In genomic region chr4:153418581-153418980, GRCh38 we compare ENCODE assay signal across 16 cellular contexts. TPM values are rescaled to one million over a fixed set of nuclear protein-coding genes. Genes with fewer than 3 reads are reported as not detected.
DNase-seq lines count a peak whose midpoint lies in the region; ATAC-seq, FAIRE-seq and TF ChIP-seq lines count a peak whose summit lies in the region.
"Had no signal": no experiment of that assay in that cellular context is flagged by ENCODE, and none has a peak within 500 bp of the region (broad histone marks: within the 10 kb centered on the region; RNA-seq: fewer than 3 reads in every experiment).

No MANE protein-coding gene starts in this region.

- intact Hi-C loops in K562 (cut with micrococcal nuclease), result no loop called here

- no peak for ATAC-seq in K562
- no peak for ATAC-seq in memory B cell (ENCODE audit: low read depth)
- no peak for ATAC-seq in GM18519 (IDR thresholded peaks at IDR 0.05; ENCODE audit: low FRiP score, unreplicated experiment)
- no peak for ATAC-seq in GM21526 (IDR thresholded peaks at IDR 0.05; ENCODE audit: low FRiP score, unreplicated experiment)
- ATAC-seq in HG03159 (IDR thresholded peaks at IDR 0.05; ENCODE audit: unreplicated experiment), result no peak
- ATAC-seq: effector memory CD8-positive, alpha-beta T cell; left cardiac atrium had no signal

- BruUV-seq in K562 (replicated peaks; lab: Mats Ljungman, UMichigan), result TSS peak; percentile 32

- H3K9ac ChIP-seq in HUES6 (ENCODE audit: low read length), result no peak overlapping the region
- no peak overlapping the region for H3K9ac ChIP-seq in K562 (ENCODE audit: insufficient read depth in 1 of 2, low read depth in 2 of 2, low read length in 2 of 2)
- H3K9ac ChIP-seq: BLaER1 had no signal

- H3K9me1 ChIP-seq in K562 (ENCODE audit: control insufficient read depth, insufficient read depth, low read length), result no peaks in the 10 kb centered on the region

- H3K4me1 ChIP-seq in DOHH2 (ENCODE audit: control insufficient read depth, low read length) (peaks cover 90% of the 10 kb centered on the region), HUES6 (ENCODE audit: control insufficient read depth, insufficient read depth, low read length) (peaks cover 15% of the 10 kb centered on the region; the same call in 1 of the 2 replicates), K562 (replicated peaks in 1 of 2; ENCODE audit: control insufficient read depth in 2 of 2, insufficient read depth in 2 of 2, low read length in 2 of 2) (no peaks in the 10 kb centered on the region; a peak in 1 of 5 replicates)

- POLR2A ChIA-PET in K562 (lab: Yijun Ruan, JAX), result interaction anchor here (1.4 kb wide), 1 partner anchor 9 kb away, joined by 4 read pairs; no protein-coding TSS in a partner anchor

- no peak overlapping the region for H3K4me3 Mint-ChIP-seq in memory B cell
- H3K4me3 Mint-ChIP-seq: brain; effector memory CD8-positive, alpha-beta T cell had no signal

- CTCF ChIA-PET in K562 (lab: Yijun Ruan, JAX; ENCODE audit: low intra/inter-chr PET ratio), result no interaction called here

- no peak overlapping the region for H2AFZ ChIP-seq in K562 (ENCODE audit: low read depth, low read length)

- DNase-seq in K562 (ENCODE audit: extremely low read depth in 1 of 4, low spot score in 3 of 4) (no peak), memory B cell (ENCODE audit: low spot score in 2 of 2) (no peak), DMS53 (lab: John Stamatoyannopoulos, UW) (no peak)
- DNase-seq: activated CD8-positive, alpha-beta memory T cell treated with anti-CD3 and anti-CD28 coated beads for 24 hours; activated naive CD4-positive, alpha-beta T cell; effector memory CD8-positive, alpha-beta T cell; left cardiac atrium; retina had no signal

- peaks cover 34% of the 10 kb centered on the region for H3F3A ChIP-seq in DOHH2 (ENCODE audit: control insufficient read depth, insufficient read depth)

- peaks cover 13% of the 10 kb centered on the region for H3K4me1 Mint-ChIP-seq in memory B cell

- peaks cover 28% of the 10 kb centered on the region for H3K36me3 ChIP-seq in DOHH2 (ENCODE audit: control insufficient read depth, low read length)
- H3K36me3 ChIP-seq in HUES6 (ENCODE audit: control insufficient read depth, insufficient read depth, low read length), result peaks cover 4% of the 10 kb centered on the region; the same call in 1 of the 2 replicates
- peaks cover 12% of the 10 kb centered on the region; the same call in 1 of the 3 replicates for H3K36me3 ChIP-seq in K562 (ENCODE audit: control insufficient read depth, insufficient read depth, low read length)
- H3K36me3 ChIP-seq: SJCRH30 had no signal

- H3K27me3 Mint-ChIP-seq in memory B cell, result no peaks in the 10 kb centered on the region
- H3K27me3 Mint-ChIP-seq: brain; effector memory CD8-positive, alpha-beta T cell had no signal

- H3K27ac ChIP-seq in DOHH2 (ENCODE audit: low read depth, low read length) (peak overlapping the region; percentile 65), HUES6 (ENCODE audit: low read depth, low read length) (peak overlapping the region; percentile 34; the same call in 1 of the 2 replicates), K562 (ENCODE audit: extremely low read depth, low read depth, low read length) (no peak overlapping the region)
- H3K27ac ChIP-seq: BLaER1, SJCRH30 had no signal

- no peak for FAIRE-seq in K562 (lab: Jason Lieb, UNC)

- H3K9me3 Mint-ChIP-seq in memory B cell, result no peaks in the 10 kb centered on the region
- H3K9me3 Mint-ChIP-seq: brain; effector memory CD8-positive, alpha-beta T cell had no signal

- TF ChIP-seq CTCF in DOHH2 (IDR thresholded peaks at IDR 0.05; ENCODE audit: low read depth, low read length, poor library complexity, severe bottlenecking), result no peak
- no peak for TF ChIP-seq CTCF in K562 (IDR thresholded peaks at IDR 0.05 in 2 of 3, conservative IDR thresholded peaks at IDR 0.05 in 1 of 3; ENCODE audit: insufficient read depth in 2 of 3, low read depth in 1 of 3, low read length in 3 of 3)

- no peaks in the 10 kb centered on the region for H3K36me3 Mint-ChIP-seq in memory B cell
- H3K36me3 Mint-ChIP-seq: brain had no signal

- peak overlapping the region; percentile 50 for H3K4me2 ChIP-seq in DOHH2 (ENCODE audit: low read length)
- no peak overlapping the region for H3K4me2 ChIP-seq in K562 (ENCODE audit: insufficient read depth, low read length)
- H3K4me2 ChIP-seq: BLaER1 had no signal

- peak overlapping the region; percentile 65 for H3K27ac Mint-ChIP-seq in memory B cell

- no peaks in the 10 kb centered on the region for H3K9me2 ChIP-seq in DOHH2 (replicated peaks; ENCODE audit: control insufficient read depth, low read length)

- H3K27me3 ChIP-seq in DOHH2 (ENCODE audit: control insufficient read depth, low read length), result no peaks in the 10 kb centered on the region
- no peaks in the 10 kb centered on the region for H3K27me3 ChIP-seq in HUES6 (ENCODE audit: control insufficient read depth, insufficient read depth, low read length)
- no peaks in the 10 kb centered on the region for H3K27me3 ChIP-seq in K562 (ENCODE audit: control insufficient read depth in 2 of 2, insufficient read depth in 2 of 2, low read length in 2 of 2)
- H3K27me3 ChIP-seq: BLaER1, SJCRH30 had no signal

- no peak for TF ChIP-seq RAD21 in K562 (CRISPR knock-in tag; conservative IDR thresholded peaks at IDR 0.05 in 1 of 2, IDR thresholded peaks at IDR 0.05 in 1 of 2)

- TF ChIP-seq EP300 in K562 (IDR thresholded peaks at IDR 0.05; ENCODE audit: low read length), result no peak

- in situ Hi-C loops in K562 (cut with MboI), result no loop called here

- H3K79me2 ChIP-seq in DOHH2 (ENCODE audit: control insufficient read depth, low read length), result 0 out of 2 replicates have a peak, but pooled peaks cover 1% of the 10 kb centered on the region
- H3K79me2 ChIP-seq in K562 (ENCODE audit: control insufficient read depth, insufficient read depth, low read length), result no peaks in the 10 kb centered on the region

- 26% methylated on average over 3 of the region's 3 CpGs for WGBS in K562 (ENCODE audit: insufficient coverage, low coverage, missing lambda C conversion rate)

- H3K4me3 ChIP-seq in DOHH2 (ENCODE audit: low read length) (peak overlapping the region; percentile 2; the same call in 1 of the 2 replicates), HUES6 (ENCODE audit: low read depth, low read length) (no peak overlapping the region), K562 (no peak overlapping the region)
- H3K4me3 ChIP-seq: BLaER1, SJCRH30 had no signal

- H4K20me1 ChIP-seq in DOHH2 (ENCODE audit: control insufficient read depth, insufficient read depth, low read depth, low read length) (no peaks in the 10 kb centered on the region), K562 (replicated peaks; ENCODE audit: control insufficient read depth, insufficient read depth, low read length) (no peaks in the 10 kb centered on the region)
- H4K20me1 ChIP-seq: BLaER1 had no signal

- TF ChIP-seq POLR2A in K562 (conservative IDR thresholded peaks at IDR 0.05), result no peak

- H3K9me3 ChIP-seq in DOHH2 (ENCODE audit: control insufficient read depth, insufficient read depth, low read length) (no peaks in the 10 kb centered on the region), HUES6 (ENCODE audit: control insufficient read depth, insufficient read depth, low read depth, low read length) (no peaks in the 10 kb centered on the region), K562 (replicated peaks; ENCODE audit: control insufficient read depth, insufficient read depth, low read depth, low read length) (no peaks in the 10 kb centered on the region)
- H3K9me3 ChIP-seq: SJCRH30 had no signal

TF ChIP-seq in K562, 482 proteins besides CTCF, POLR2A, EP300 and RAD21:
- TF ChIP-seq RFX1 (IDR thresholded peaks at IDR 0.05), result 0 out of 2 replicates have a peak, but pooled peaks have one; percentile 17
- TF ChIP-seq ZNF140 (CRISPR knock-in tag; IDR thresholded peaks at IDR 0.05), result no peak

RNA-seq across cellular contexts. Expression of gene TMEM131L, which starts 47.6 kb away (rescaled TPM):
- 67.0 and 118 TPM in 2 replicates for total RNA-seq in K562 (2011; cell fraction: chromatin; rRNA removed; ENCODE audit: low replicate concordance)
- 37.9 and 39.4 TPM in 2 replicates for total RNA-seq in K562 (2011; cell fraction: nucleolus; rRNA removed)
- 60.0 and 67.7 TPM in 2 replicates for total RNA-seq in K562 (2011; cell fraction: nucleoplasm; rRNA removed)
- 12.9 and 13.2 TPM in 2 replicates for total RNA-seq in K562 (2014; rRNA removed)
- 15.0 and 16.0 TPM in 2 replicates for total RNA-seq in K562 (2014; rRNA removed; fragmentation: Illumina TruSeq; extraction: Trizol)
- 15.6 and 18.8 TPM in 2 replicates for total RNA-seq in K562 (2015; rRNA removed; fragmentation: Illumina TruSeq; extraction: Trizol)
- 18.6 and 20.8 TPM in 2 replicates for total RNA-seq in K562 (2021)
- polyA plus RNA-seq in K562 (2011; rRNA removed), result 9.7 and 10.0 TPM in 2 replicates
- polyA plus RNA-seq in K562 (2011; cell fraction: cytosol; rRNA removed), result 6.9 and 9.0 TPM in 2 replicates
- polyA plus RNA-seq in K562 (2011; cell fraction: nucleus; rRNA removed), result 23.1 and 24.6 TPM in 2 replicates
- 10.8 and 11.2 TPM in 2 replicates for polyA plus RNA-seq in K562 (2012)
- polyA plus RNA-seq in K562 (2014; fragmentation: Illumina TruSeq; extraction: Trizol), result 13.1 and 15.4 TPM in 2 replicates
- polyA plus RNA-seq in K562 (2014; fragmentation: Nextera tagmentation; extraction: Ambion mirVana), result 1 to 10 TPM; 1.2 to 1.6 TPM
- 6.9 and 7.5 TPM in 2 replicates for polyA plus RNA-seq in K562 (2014; rRNA removed)
- 25.0 and 34.9 TPM in 2 replicates for polyA minus RNA-seq in K562 (2011; rRNA and poly(A)+ RNA removed)
- polyA minus RNA-seq in K562 (2011; cell fraction: cytosol; rRNA and poly(A)+ RNA removed), result 11.2 and 18.8 TPM in 2 replicates
- polyA minus RNA-seq in K562 (2011; cell fraction: nucleus; rRNA and poly(A)+ RNA removed), result 35.5 and 61.0 TPM in 2 replicates
